Comparison of ENCODE assay signal across 1 cellular context in the genomic region with DNA sequence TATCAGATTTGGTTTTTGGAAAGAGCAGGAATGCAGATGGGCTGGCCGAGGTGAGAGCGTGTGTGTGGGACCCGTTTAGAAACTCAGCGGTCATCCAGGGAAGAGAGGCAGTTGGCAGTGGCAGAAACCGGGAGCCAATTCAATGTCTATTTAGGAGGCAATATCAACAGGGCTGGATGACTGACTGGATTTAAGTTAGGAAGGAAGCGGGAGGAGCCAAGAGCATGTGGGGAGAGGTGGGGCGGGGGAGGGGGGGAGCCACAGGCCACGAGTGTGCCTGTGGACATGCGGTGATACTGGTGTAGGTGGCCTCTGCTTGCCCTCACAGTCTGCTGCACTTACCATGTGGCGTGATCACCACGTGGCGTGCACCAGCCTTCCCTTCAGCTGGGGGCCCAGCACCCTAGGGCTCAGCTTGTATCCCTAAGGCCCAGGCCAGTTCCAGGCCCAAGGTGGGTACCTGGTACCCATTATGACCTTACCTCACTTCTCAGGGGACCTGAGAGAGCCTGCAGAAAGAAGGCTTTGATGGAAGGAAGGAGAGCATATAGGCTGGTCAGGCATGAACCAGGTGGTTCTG.
TF ChIP-seq lines count a peak whose summit lies in the region.

No MANE protein-coding gene starts in this region.

TF ChIP-seq in HCT116, 20 proteins besides CTCF, POLR2A, EP300 and RAD21:
- TF ChIP-seq POLR2AphosphoS5 (IDR thresholded peaks at IDR 0.05; ENCODE audit: low read depth, low read length): no peak
- TF ChIP-seq SP1 (IDR thresholded peaks at IDR 0.05; ENCODE audit: low read depth): no peak
- TF ChIP-seq ATF3 (IDR thresholded peaks at IDR 0.05): no peak
- TF ChIP-seq EZH2 (IDR thresholded peaks at IDR 0.05): no peak
- TF ChIP-seq, protein P1, sequence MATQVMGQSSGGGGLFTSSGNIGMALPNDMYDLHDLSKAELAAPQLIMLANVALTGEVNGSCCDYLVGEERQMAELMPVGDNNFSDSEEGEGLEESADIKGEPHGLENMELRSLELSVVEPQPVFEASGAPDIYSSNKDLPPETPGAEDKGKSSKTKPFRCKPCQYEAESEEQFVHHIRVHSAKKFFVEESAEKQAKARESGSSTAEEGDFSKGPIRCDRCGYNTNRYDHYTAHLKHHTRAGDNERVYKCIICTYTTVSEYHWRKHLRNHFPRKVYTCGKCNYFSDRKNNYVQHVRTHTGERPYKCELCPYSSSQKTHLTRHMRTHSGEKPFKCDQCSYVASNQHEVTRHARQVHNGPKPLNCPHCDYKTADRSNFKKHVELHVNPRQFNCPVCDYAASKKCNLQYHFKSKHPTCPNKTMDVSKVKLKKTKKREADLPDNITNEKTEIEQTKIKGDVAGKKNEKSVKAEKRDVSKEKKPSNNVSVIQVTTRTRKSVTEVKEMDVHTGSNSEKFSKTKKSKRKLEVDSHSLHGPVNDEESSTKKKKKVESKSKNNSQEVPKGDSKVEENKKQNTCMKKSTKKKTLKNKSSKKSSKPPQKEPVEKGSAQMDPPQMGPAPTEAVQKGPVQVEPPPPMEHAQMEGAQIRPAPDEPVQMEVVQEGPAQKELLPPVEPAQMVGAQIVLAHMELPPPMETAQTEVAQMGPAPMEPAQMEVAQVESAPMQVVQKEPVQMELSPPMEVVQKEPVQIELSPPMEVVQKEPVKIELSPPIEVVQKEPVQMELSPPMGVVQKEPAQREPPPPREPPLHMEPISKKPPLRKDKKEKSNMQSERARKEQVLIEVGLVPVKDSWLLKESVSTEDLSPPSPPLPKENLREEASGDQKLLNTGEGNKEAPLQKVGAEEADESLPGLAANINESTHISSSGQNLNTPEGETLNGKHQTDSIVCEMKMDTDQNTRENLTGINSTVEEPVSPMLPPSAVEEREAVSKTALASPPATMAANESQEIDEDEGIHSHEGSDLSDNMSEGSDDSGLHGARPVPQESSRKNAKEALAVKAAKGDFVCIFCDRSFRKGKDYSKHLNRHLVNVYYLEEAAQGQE (IDR thresholded peaks at IDR 0.05; ENCODE audit: low read depth): no peak
- TF ChIP-seq MAX (IDR thresholded peaks at IDR 0.05): no peak
- TF ChIP-seq ZFX (IDR thresholded peaks at IDR 0.05): no peak
- no peak for TF ChIP-seq EGR1 (IDR thresholded peaks at IDR 0.05; ENCODE audit: low read depth)
- TF ChIP-seq ZNF274 (IDR thresholded peaks at IDR 0.05; ENCODE audit: low read depth, low read length): no peak
- TF ChIP-seq ELF1 (IDR thresholded peaks at IDR 0.05; ENCODE audit: borderline replicate concordance, low read depth): no peak
- TF ChIP-seq JUND (IDR thresholded peaks at IDR 0.05): no peak
- TF ChIP-seq SRF (IDR thresholded peaks at IDR 0.05; ENCODE audit: low read depth): no peak
- TF ChIP-seq CBX3 (IDR thresholded peaks at IDR 0.05; ENCODE audit: low read depth): no peak
- TF ChIP-seq EZH2phosphoT487 (IDR thresholded peaks at IDR 0.05; ENCODE audit: borderline replicate concordance): no peak
- TF ChIP-seq SIN3A (IDR thresholded peaks at IDR 0.05; ENCODE audit: low read depth): no peak
